Comparison of ENCODE assay signal across 1 cellular context in the genomic region with DNA sequence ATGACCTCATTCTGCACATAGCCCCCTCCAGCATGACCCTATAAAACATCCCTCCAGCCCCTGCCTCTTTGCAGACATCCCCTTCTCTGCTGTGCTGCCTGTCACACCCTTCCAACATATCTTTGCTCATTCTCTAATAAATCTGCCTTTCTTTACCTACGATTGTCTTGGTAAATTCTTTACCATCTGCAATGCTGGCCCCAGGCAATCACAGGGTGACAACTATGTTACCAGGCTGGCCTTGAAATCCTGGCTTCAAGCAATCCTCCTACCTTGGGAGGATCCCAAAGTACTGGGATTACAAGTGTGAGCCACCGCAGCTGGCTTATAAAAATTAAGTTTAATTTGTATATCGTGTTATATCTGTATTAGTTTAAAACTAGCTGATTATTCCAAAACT.
TF ChIP-seq lines count a peak whose summit lies in the region.

No MANE protein-coding gene starts in this region.

TF ChIP-seq in GM23338, 12 proteins besides CTCF, POLR2A, EP300 and RAD21 (continued from another document):
- TF ChIP-seq, protein P1, sequence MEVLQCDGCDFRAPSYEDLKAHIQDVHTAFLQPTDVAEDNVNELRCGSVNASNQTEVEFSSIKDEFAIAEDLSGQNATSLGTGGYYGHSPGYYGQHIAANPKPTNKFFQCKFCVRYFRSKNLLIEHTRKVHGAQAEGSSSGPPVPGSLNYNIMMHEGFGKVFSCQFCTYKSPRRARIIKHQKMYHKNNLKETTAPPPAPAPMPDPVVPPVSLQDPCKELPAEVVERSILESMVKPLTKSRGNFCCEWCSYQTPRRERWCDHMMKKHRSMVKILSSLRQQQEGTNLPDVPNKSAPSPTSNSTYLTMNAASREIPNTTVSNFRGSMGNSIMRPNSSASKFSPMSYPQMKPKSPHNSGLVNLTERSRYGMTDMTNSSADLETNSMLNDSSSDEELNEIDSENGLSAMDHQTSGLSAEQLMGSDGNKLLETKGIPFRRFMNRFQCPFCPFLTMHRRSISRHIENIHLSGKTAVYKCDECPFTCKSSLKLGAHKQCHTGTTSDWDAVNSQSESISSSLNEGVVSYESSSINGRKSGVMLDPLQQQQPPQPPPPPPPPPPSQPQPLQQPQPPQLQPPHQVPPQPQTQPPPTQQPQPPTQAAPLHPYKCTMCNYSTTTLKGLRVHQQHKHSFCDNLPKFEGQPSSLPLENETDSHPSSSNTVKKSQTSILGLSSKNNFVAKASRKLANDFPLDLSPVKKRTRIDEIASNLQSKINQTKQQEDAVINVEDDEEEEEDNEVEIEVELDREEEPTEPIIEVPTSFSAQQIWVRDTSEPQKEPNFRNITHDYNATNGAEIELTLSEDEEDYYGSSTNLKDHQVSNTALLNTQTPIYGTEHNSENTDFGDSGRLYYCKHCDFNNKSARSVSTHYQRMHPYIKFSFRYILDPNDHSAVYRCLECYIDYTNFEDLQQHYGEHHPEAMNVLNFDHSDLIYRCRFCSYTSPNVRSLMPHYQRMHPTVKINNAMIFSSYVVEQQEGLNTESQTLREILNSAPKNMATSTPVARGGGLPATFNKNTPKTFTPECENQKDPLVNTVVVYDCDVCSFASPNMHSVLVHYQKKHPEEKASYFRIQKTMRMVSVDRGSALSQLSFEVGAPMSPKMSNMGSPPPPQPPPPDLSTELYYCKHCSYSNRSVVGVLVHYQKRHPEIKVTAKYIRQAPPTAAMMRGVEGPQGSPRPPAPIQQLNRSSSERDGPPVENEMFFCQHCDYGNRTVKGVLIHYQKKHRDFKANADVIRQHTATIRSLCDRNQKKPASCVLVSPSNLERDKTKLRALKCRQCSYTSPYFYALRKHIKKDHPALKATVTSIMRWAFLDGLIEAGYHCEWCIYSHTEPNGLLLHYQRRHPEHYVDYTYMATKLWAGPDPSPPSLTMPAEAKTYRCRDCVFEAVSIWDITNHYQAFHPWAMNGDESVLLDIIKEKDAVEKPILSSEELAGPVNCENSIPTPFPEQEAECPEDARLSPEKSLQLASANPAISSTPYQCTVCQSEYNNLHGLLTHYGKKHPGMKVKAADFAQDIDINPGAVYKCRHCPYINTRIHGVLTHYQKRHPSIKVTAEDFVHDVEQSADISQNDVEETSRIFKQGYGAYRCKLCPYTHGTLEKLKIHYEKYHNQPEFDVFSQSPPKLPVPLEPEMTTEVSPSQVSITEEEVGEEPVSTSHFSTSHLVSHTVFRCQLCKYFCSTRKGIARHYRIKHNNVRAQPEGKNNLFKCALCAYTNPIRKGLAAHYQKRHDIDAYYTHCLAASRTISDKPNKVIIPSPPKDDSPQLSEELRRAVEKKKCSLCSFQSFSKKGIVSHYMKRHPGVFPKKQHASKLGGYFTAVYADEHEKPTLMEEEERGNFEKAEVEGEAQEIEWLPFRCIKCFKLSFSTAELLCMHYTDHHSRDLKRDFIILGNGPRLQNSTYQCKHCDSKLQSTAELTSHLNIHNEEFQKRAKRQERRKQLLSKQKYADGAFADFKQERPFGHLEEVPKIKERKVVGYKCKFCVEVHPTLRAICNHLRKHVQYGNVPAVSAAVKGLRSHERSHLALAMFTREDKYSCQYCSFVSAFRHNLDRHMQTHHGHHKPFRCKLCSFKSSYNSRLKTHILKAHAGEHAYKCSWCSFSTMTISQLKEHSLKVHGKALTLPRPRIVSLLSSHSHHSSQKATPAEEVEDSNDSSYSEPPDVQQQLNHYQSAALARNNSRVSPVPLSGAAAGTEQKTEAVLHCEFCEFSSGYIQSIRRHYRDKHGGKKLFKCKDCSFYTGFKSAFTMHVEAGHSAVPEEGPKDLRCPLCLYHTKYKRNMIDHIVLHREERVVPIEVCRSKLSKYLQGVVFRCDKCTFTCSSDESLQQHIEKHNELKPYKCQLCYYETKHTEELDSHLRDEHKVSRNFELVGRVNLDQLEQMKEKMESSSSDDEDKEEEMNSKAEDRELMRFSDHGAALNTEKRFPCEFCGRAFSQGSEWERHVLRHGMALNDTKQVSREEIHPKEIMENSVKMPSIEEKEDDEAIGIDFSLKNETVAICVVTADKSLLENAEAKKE (CRISPR knock-in tag; IDR thresholded peaks at IDR 0.05) = no peak
- TF ChIP-seq, protein P2, sequence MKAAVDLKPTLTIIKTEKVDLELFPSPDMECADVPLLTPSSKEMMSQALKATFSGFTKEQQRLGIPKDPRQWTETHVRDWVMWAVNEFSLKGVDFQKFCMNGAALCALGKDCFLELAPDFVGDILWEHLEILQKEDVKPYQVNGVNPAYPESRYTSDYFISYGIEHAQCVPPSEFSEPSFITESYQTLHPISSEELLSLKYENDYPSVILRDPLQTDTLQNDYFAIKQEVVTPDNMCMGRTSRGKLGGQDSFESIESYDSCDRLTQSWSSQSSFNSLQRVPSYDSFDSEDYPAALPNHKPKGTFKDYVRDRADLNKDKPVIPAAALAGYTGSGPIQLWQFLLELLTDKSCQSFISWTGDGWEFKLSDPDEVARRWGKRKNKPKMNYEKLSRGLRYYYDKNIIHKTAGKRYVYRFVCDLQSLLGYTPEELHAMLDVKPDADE (IDR thresholded peaks at IDR 0.05) = no peak
- TF ChIP-seq EZH2phosphoT487 (IDR thresholded peaks at IDR 0.05; ENCODE audit: unreplicated experiment) = no peak
